In genomic region chr1:151811181-151811580, GRCh38 we compare ENCODE assay signal across 30 cellular contexts. TPM values are rescaled to one million over a fixed set of nuclear protein-coding genes. Genes with fewer than 3 reads are reported as not detected.
DNase-seq lines count a peak whose midpoint lies in the region; ATAC-seq and TF ChIP-seq lines count a peak whose summit lies in the region.
"Had no signal": no experiment of that assay in that cellular context is flagged by ENCODE, and none has a peak within 500 bp of the region (broad histone marks: within the 10 kb centered on the region; RNA-seq: fewer than 3 reads in every experiment).

No MANE protein-coding gene starts in this region.

- intact Hi-C loops in adrenal gland (cut with DNase I) = no loop called here

- DNase-seq in DMS 273 (lab: John Stamatoyannopoulos, UW; ENCODE audit: unreplicated experiment) (peak; percentile 65), DMS 273 treated with DMSO at 0.1 percent for 48 hours (lab: John Stamatoyannopoulos, UW) (no peak), amniotic epithelial cell (ENCODE audit: low read depth) (peak; percentile 21), mesendoderm (peak; percentile 21), activated T-cell treated with anti-CD3 and anti-CD28 coated beads for 4 hours (no peak), adrenal gland (no peak)
- no peak for DNase-seq in stimulated activated effector memory CD8-positive, alpha-beta T cell treated with anti-CD3 and anti-CD28 coated beads, Interleukin-12 subunit alpha, Interleukin-12 subunit beta, amount 100 ng/mL, for 72 hours (ENCODE audit: low spot score in 2 of 2)
- no peak for DNase-seq in activated CD8-positive, alpha-beta memory T cell treated with anti-CD3 and anti-CD28 coated beads, Interleukin-2, amount 10 ng/mL, durations not matched to agents 7 days and 5 days
- DNase-seq: activated CD4-positive, alpha-beta memory T cell treated with anti-CD3 and anti-CD28 coated beads, Interleukin-2, amount 10 ng/mL, durations not matched to agents 7 days and 5 days; activated naive CD4-positive, alpha-beta T cell treated with anti-CD3 and anti-CD28 coated beads for 36 hours; activated T-cell treated with anti-CD3 and anti-CD28 coated beads, Interleukin-2, amount 50 U/mL, for 1 hour; AML-193; DMS79 treated with DMSO at 0.1 percent for 48 hours; GOT3; MG63; NCI-H1417 treated with DMSO at 0.1 percent for 48 hours; NCI-H524 treated with DMSO at 0.1 percent for 48 hours; occipital lobe; retina; stimulated activated CD4-positive, alpha-beta T cell treated with anti-CD3 and anti-CD28 coated beads, Interleukin-4, amount 100 ng/mL, for 24 hours; stimulated activated naive CD8-positive, alpha-beta T cell treated with anti-CD3 and anti-CD28 coated beads, Interleukin-15, Interleukin-2, amounts not matched to agents 100 U/mL and 50 U/mL, for 24 hours; T1000; thyroid gland had no signal

- no peaks in the 10 kb centered on the region for H3K9me3 Mint-ChIP-seq in stimulated activated effector memory CD8-positive, alpha-beta T cell treated with anti-CD3 and anti-CD28 coated beads, Interleukin-12 subunit alpha, Interleukin-12 subunit beta, amount 100 ng/mL, for 72 hours
- H3K9me3 Mint-ChIP-seq in activated CD8-positive, alpha-beta memory T cell treated with anti-CD3 and anti-CD28 coated beads, Interleukin-2, amount 10 ng/mL, durations not matched to agents 7 days and 5 days (ENCODE audit: low read depth) = no peaks in the 10 kb centered on the region
- H3K9me3 Mint-ChIP-seq: activated CD4-positive, alpha-beta memory T cell treated with anti-CD3 and anti-CD28 coated beads, Interleukin-2, amount 10 ng/mL, durations not matched to agents 7 days and 5 days; activated naive CD4-positive, alpha-beta T cell treated with anti-CD3 and anti-CD28 coated beads for 36 hours had no signal

- no peak overlapping the region for H3K4me3 Mint-ChIP-seq in stimulated activated effector memory CD8-positive, alpha-beta T cell treated with anti-CD3 and anti-CD28 coated beads, Interleukin-12 subunit alpha, Interleukin-12 subunit beta, amount 100 ng/mL, for 72 hours
- H3K4me3 Mint-ChIP-seq in activated CD8-positive, alpha-beta memory T cell treated with anti-CD3 and anti-CD28 coated beads, Interleukin-2, amount 10 ng/mL, durations not matched to agents 7 days and 5 days = no peak overlapping the region
- H3K4me3 Mint-ChIP-seq: activated CD4-positive, alpha-beta memory T cell treated with anti-CD3 and anti-CD28 coated beads, Interleukin-2, amount 10 ng/mL, durations not matched to agents 7 days and 5 days; activated naive CD4-positive, alpha-beta T cell treated with anti-CD3 and anti-CD28 coated beads for 36 hours had no signal

- H3K4me3 ChIP-seq in mesendoderm (ENCODE audit: low read length) (no peak overlapping the region), adrenal gland (no peak overlapping the region)
- H3K4me3 ChIP-seq: MG63, thyroid gland had no signal

- no peaks in the 10 kb centered on the region for H3K9me3 ChIP-seq in adrenal gland (replicated peaks in 1 of 3)
- H3K9me3 ChIP-seq: MG63, thyroid gland had no signal

- no peaks in the 10 kb centered on the region for H3K79me2 ChIP-seq in mesendoderm (ENCODE audit: control insufficient read depth, insufficient read depth, low read length)

- H3K36me3 Mint-ChIP-seq in stimulated activated effector memory CD8-positive, alpha-beta T cell treated with anti-CD3 and anti-CD28 coated beads, Interleukin-12 subunit alpha, Interleukin-12 subunit beta, amount 100 ng/mL, for 72 hours = peaks cover 80% of the 10 kb centered on the region
- H3K36me3 Mint-ChIP-seq in activated CD8-positive, alpha-beta memory T cell treated with anti-CD3 and anti-CD28 coated beads, Interleukin-2, amount 10 ng/mL, durations not matched to agents 7 days and 5 days = no peaks in the 10 kb centered on the region

- H2BK120ac ChIP-seq in mesendoderm (ENCODE audit: low read depth, low read length) = no peak overlapping the region

- peaks cover 5% of the 10 kb centered on the region for H3K27me3 Mint-ChIP-seq in activated CD8-positive, alpha-beta memory T cell treated with anti-CD3 and anti-CD28 coated beads, Interleukin-2, amount 10 ng/mL, durations not matched to agents 7 days and 5 days

- H3K27ac ChIP-seq in mesendoderm (ENCODE audit: low read depth, low read length) (no peak overlapping the region), adrenal gland (no peak overlapping the region)
- H3K27ac ChIP-seq: 22Rv1, HL-60, RWPE1, thyroid gland had no signal

- no peaks in the 10 kb centered on the region for H3K36me3 ChIP-seq in mesendoderm (ENCODE audit: control insufficient read depth, insufficient read depth, low read length)
- no peaks in the 10 kb centered on the region for H3K36me3 ChIP-seq in adrenal gland (replicated peaks in 1 of 2)
- H3K36me3 ChIP-seq: MG63 had no signal

- no peak overlapping the region for H2BK15ac ChIP-seq in mesendoderm (replicated peaks; ENCODE audit: low read depth)

- no peak for TF ChIP-seq POLR2A in adrenal gland (IDR thresholded peaks at IDR 0.05)

- no peaks in the 10 kb centered on the region for H3K79me1 ChIP-seq in mesendoderm (ENCODE audit: low read length)

- no peak overlapping the region for H4K8ac ChIP-seq in mesendoderm (ENCODE audit: low read depth, low read length)

- no peak overlapping the region for H3K56ac ChIP-seq in mesendoderm (ENCODE audit: low read length)

- no peak overlapping the region for H2BK5ac ChIP-seq in mesendoderm (ENCODE audit: low read length)

- no peak overlapping the region for H3K18ac ChIP-seq in mesendoderm (ENCODE audit: low read length)

- CTCF ChIA-PET in activated CD8-positive, alpha-beta memory T cell treated with anti-CD3 and anti-CD28 coated beads, Interleukin-2, amount 10 ng/mL, durations not matched to agents 7 days and 5 days (lab: Charles Lee) = interaction anchor here (1.4 to 1.6 kb wide), 2 partner anchors 9 to 25 kb away, joined by 4 read pairs; no protein-coding TSS in a partner anchor

- no peak for TF ChIP-seq CTCF in adrenal gland (IDR thresholded peaks at IDR 0.05)

- no peak overlapping the region for H4K5ac ChIP-seq in mesendoderm (ENCODE audit: low read length)

- H3K4me1 ChIP-seq in mesendoderm (ENCODE audit: control insufficient read depth, low read depth, low read length) (no peaks in the 10 kb centered on the region), adrenal gland (replicated peaks in 1 of 2) (no peaks in the 10 kb centered on the region)
- H3K4me1 ChIP-seq: thyroid gland had no signal

- peaks cover 49% of the 10 kb centered on the region for H3K4me1 Mint-ChIP-seq in stimulated activated effector memory CD8-positive, alpha-beta T cell treated with anti-CD3 and anti-CD28 coated beads, Interleukin-12 subunit alpha, Interleukin-12 subunit beta, amount 100 ng/mL, for 72 hours
- H3K4me1 Mint-ChIP-seq in activated CD8-positive, alpha-beta memory T cell treated with anti-CD3 and anti-CD28 coated beads, Interleukin-2, amount 10 ng/mL, durations not matched to agents 7 days and 5 days = peaks cover 25% of the 10 kb centered on the region

- no peak overlapping the region for H3K9ac ChIP-seq in mesendoderm (ENCODE audit: low read length)

- no peak overlapping the region for H3K4me2 ChIP-seq in mesendoderm (ENCODE audit: low read length)

- no peak overlapping the region for H3K4ac ChIP-seq in mesendoderm (ENCODE audit: low read depth, low read length)

- no peak for ATAC-seq in stimulated activated effector memory CD8-positive, alpha-beta T cell treated with anti-CD3 and anti-CD28 coated beads, Interleukin-12 subunit alpha, Interleukin-12 subunit beta, amount 100 ng/mL, for 72 hours
- ATAC-seq in activated CD8-positive, alpha-beta memory T cell treated with anti-CD3 and anti-CD28 coated beads, Interleukin-2, amount 10 ng/mL, durations not matched to agents 7 days and 5 days = no peak
- ATAC-seq: stimulated activated naive CD8-positive, alpha-beta T cell treated with anti-CD3 and anti-CD28 coated beads, Interleukin-15, Interleukin-2, amounts not matched to agents 100 U/mL and 50 U/mL, for 24 hours had no signal

- no peak overlapping the region for H2AK5ac ChIP-seq in mesendoderm (ENCODE audit: low read length)

- H3K23ac ChIP-seq in mesendoderm (ENCODE audit: low read length) = no peak overlapping the region

- peak overlapping the region; percentile 60 for H3K27ac Mint-ChIP-seq in stimulated activated effector memory CD8-positive, alpha-beta T cell treated with anti-CD3 and anti-CD28 coated beads, Interleukin-12 subunit alpha, Interleukin-12 subunit beta, amount 100 ng/mL, for 72 hours
- H3K27ac Mint-ChIP-seq in activated CD8-positive, alpha-beta memory T cell treated with anti-CD3 and anti-CD28 coated beads, Interleukin-2, amount 10 ng/mL, durations not matched to agents 7 days and 5 days = no peak overlapping the region
- H3K27ac Mint-ChIP-seq: activated CD4-positive, alpha-beta memory T cell treated with anti-CD3 and anti-CD28 coated beads, Interleukin-2, amount 10 ng/mL, durations not matched to agents 7 days and 5 days; activated naive CD4-positive, alpha-beta T cell treated with anti-CD3 and anti-CD28 coated beads for 36 hours had no signal

- H3K27me3 ChIP-seq in mesendoderm (ENCODE audit: insufficient read depth, low read length, poor library complexity) (no peaks in the 10 kb centered on the region), adrenal gland (no peaks in the 10 kb centered on the region)
- H3K27me3 ChIP-seq: MG63, thyroid gland had no signal

- no CpG with 5 or more reads among the region's 9 CpGs for WGBS in mesendoderm (ENCODE audit: extremely low coverage, insufficient coverage, low lambda C conversion rate)
- WGBS in adrenal gland, 4 donors = 85 to 91% (median 87%) methylated on average over 9 of the region's 9 CpGs

RNA-seq across cellular contexts. Expression of gene LINGO4, which starts 6.0 kb away (rescaled TPM):
- not detected for polyA plus RNA-seq in mesendoderm (2013, experiment 1 of 2)
- polyA plus RNA-seq in mesendoderm (2013, experiment 2 of 2) = 0.01 TPM
- under 1 TPM; 0.07 to 0.15 TPM for total RNA-seq in activated CD8-positive, alpha-beta memory T cell treated with anti-CD3 and anti-CD28 coated beads, Interleukin-2, amount 10 ng/mL, durations not matched to agents 7 days and 5 days
- under 1 TPM in 3 of 8 donors, not detected in 5; 0.11 to 0.55 (median 0.30) TPM for total RNA-seq in adrenal gland
- under 1 TPM; 0.20 to 0.56 (median 0.33) TPM for polyA plus RNA-seq in adrenal gland
- total RNA-seq: aorta, epithelial cell of proximal tubule, glomerular endothelial cell, lung microvascular endothelial cell, occipital lobe had no signal
- polyA plus RNA-seq: aorta had no signal

RNA-seq across cellular contexts. Expression of gene RORC, which starts 20.4 kb away (rescaled TPM):
- 0.25 TPM for polyA plus RNA-seq in mesendoderm (2013, experiment 1 of 2)
- polyA plus RNA-seq in mesendoderm (2013, experiment 2 of 2) = 0.25 TPM
- total RNA-seq in activated CD8-positive, alpha-beta memory T cell treated with anti-CD3 and anti-CD28 coated beads, Interleukin-2, amount 10 ng/mL, durations not matched to agents 7 days and 5 days = 1 to 10 TPM in 1 of 2 experiments, under 1 TPM in 1; 0.30 to 1.3 TPM
- 10 to 100 TPM in 1 of 8 donors, 1 to 10 TPM in 6, under 1 TPM in 1; 0.42 to 15.1 (median 3.6) TPM for total RNA-seq in adrenal gland
- 1 to 10 TPM; 1.7 to 6.4 (median 2.2) TPM for polyA plus RNA-seq in adrenal gland
- total RNA-seq: epithelial cell of proximal tubule, glomerular endothelial cell, lung microvascular endothelial cell had no signal

RNA-seq across cellular contexts. Expression of gene TDRKH, which starts 20.9 kb away (rescaled TPM):
- polyA plus RNA-seq in mesendoderm (2013, experiment 1 of 2) = 11.8 TPM
- polyA plus RNA-seq in mesendoderm (2013, experiment 2 of 2) = 11.6 TPM
- total RNA-seq in activated CD8-positive, alpha-beta memory T cell treated with anti-CD3 and anti-CD28 coated beads, Interleukin-2, amount 10 ng/mL, durations not matched to agents 7 days and 5 days = 10 to 100 TPM; 16.4 to 17.1 TPM
- total RNA-seq in adrenal gland = 1 to 10 TPM; 5.0 to 8.9 (median 6.5) TPM
- 1 to 10 TPM; 2.1 to 9.1 (median 2.9) TPM for polyA plus RNA-seq in adrenal gland

RNA-seq across cellular contexts. Expression of gene C2CD4D, which starts 28.4 kb away (rescaled TPM):
- 0.63 TPM for polyA plus RNA-seq in mesendoderm (2013, experiment 1 of 2)
- 0.55 TPM for polyA plus RNA-seq in mesendoderm (2013, experiment 2 of 2)
- under 1 TPM; 0.33 to 0.96 TPM for total RNA-seq in activated CD8-positive, alpha-beta memory T cell treated with anti-CD3 and anti-CD28 coated beads, Interleukin-2, amount 10 ng/mL, durations not matched to agents 7 days and 5 days
- total RNA-seq in adrenal gland = under 1 TPM in 3 of 8 donors, not detected in 5; 0.23 to 0.55 (median 0.29) TPM
- under 1 TPM in 2 of 3 donors, not detected in 1; 0.16 to 0.20 TPM for polyA plus RNA-seq in adrenal gland
- total RNA-seq: aorta, glomerular endothelial cell had no signal
- polyA plus RNA-seq: aorta had no signal

RNA-seq across cellular contexts. Expression of gene THEM5, which starts 42.3 kb away (rescaled TPM):
- not detected for polyA plus RNA-seq in mesendoderm (2013, experiment 1 of 2)
- polyA plus RNA-seq in mesendoderm (2013, experiment 2 of 2) = not detected
- not detected for total RNA-seq in activated CD8-positive, alpha-beta memory T cell treated with anti-CD3 and anti-CD28 coated beads, Interleukin-2, amount 10 ng/mL, durations not matched to agents 7 days and 5 days
- total RNA-seq in adrenal gland = not detected
- polyA plus RNA-seq in adrenal gland = not detected
- total RNA-seq: activated CD4-positive, alpha-beta memory T cell treated with anti-CD3 and anti-CD28 coated beads, Interleukin-2, amount 10 ng/mL, durations not matched to agents 7 days and 5 days; activated naive CD4-positive, alpha-beta T cell treated with anti-CD3 and anti-CD28 coated beads for 36 hours; aorta; epithelial cell of proximal tubule; glomerular endothelial cell; lung microvascular endothelial cell; occipital lobe; thyroid gland had no signal
- polyA plus RNA-seq: aorta had no signal

Comparison
In these comparisons a context has a peak if more than half of its experiments do, and no peak if none do; other contexts are left out.
1. DNase-seq: peak in DMS 273 (single experiment), amniotic epithelial cell (single experiment) and mesendoderm (single experiment); none in DMS 273 treated with DMSO at 0.1 percent for 48 hours (single experiment), stimulated activated effector memory CD8-positive, alpha-beta T cell treated with anti-CD3 and anti-CD28 coated beads, Interleukin-12 subunit alpha, Interleukin-12 subunit beta, amount 100 ng/mL, for 72 hours (0 of 2), activated T-cell treated with anti-CD3 and anti-CD28 coated beads for 4 hours (single experiment), activated CD8-positive, alpha-beta memory T cell treated with anti-CD3 and anti-CD28 coated beads, Interleukin-2, amount 10 ng/mL, durations not matched to agents 7 days and 5 days (single experiment) and adrenal gland (0 of 7).